In the genomic region with DNA sequence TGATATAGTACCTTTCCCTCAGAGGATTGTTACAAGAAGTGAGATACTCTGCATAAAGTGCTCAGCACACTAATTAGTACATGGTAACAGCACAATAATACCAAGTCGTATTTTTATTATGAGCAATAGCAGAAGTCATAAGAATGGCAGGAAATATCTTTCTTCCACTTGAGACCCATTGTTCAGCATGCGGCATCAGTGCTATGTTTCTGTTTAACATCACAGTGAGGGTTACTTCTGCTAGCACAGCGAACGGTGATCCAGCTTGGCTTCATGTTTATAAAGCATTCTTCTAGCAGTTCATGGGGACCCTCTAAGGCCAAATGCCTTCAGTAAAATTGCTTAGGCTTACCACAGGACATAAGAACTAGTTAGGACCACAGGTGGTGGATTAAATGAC, we compare ENCODE assay signal across 22 cellular contexts.
DNase-seq lines count a peak whose midpoint lies in the region; ATAC-seq, FAIRE-seq and TF ChIP-seq lines count a peak whose summit lies in the region.
"Had no signal": no experiment of that assay in that cellular context is flagged by ENCODE, and none has a peak within 500 bp of the region (broad histone marks: within the 10 kb centered on the region; RNA-seq: fewer than 3 reads in every experiment).

No MANE protein-coding gene starts in this region.

- BruUV-seq in HepG2 (replicated peaks; lab: Mats Ljungman, UMichigan), result no TSS peak

- no peak for TF ChIP-seq RAD21 in HepG2 (CRISPR knock-in tag; IDR thresholded peaks at IDR 0.05)

- TF ChIP-seq EP300 in HepG2 (IDR thresholded peaks at IDR 0.05; ENCODE audit: low read depth in 2 of 2, low read length in 2 of 2) (no peak), HepG2 (CRISPR knock-in tag; IDR thresholded peaks at IDR 0.05; ENCODE audit: borderline replicate concordance) (no peak)

- no peaks in the 10 kb centered on the region for H3K27me3 ChIP-seq in HepG2 (ENCODE audit: control insufficient read depth in 1 of 2, insufficient read depth in 2 of 2, low read length in 2 of 2)
- H3K27me3 ChIP-seq: BLaER1 treated with 17β-estradiol and CSF1 and Interleukin-3, amounts not matched to agents 10 nM and 100 nM had no signal

- H3K9me3 ChIP-seq in HepG2 (ENCODE audit: low read length), result no peaks in the 10 kb centered on the region
- H3K9me3 ChIP-seq: A549, Caco-2 had no signal

- CTCF ChIA-PET in HepG2 (lab: Yijun Ruan, JAX; ENCODE audit: low intra/inter-chr PET ratio, low total read pairs), result no interaction called here
- CTCF ChIA-PET in WTC11 (lab: Charles Lee), result interaction anchor here (1.2 kb wide), 1 partner anchor 83 kb away, joined by 5 read pairs; a partner anchor contains a TSS

- no peaks in the 10 kb centered on the region for H3K36me3 ChIP-seq in HepG2 (replicated peaks in 1 of 2; ENCODE audit: control insufficient read depth in 1 of 2, insufficient read depth in 2 of 2, low read length in 2 of 2)
- H3K36me3 ChIP-seq: BLaER1 treated with 17β-estradiol and CSF1 and Interleukin-3, amounts not matched to agents 10 nM and 100 nM had no signal

- H4K20me1 ChIP-seq in HepG2 (ENCODE audit: insufficient read depth, low read length), result no peaks in the 10 kb centered on the region
- H4K20me1 ChIP-seq: BLaER1 treated with 17β-estradiol and CSF1 and Interleukin-3, amounts not matched to agents 10 nM and 100 nM had no signal

- peaks cover 3% of the 10 kb centered on the region for H3K79me2 ChIP-seq in HepG2 (ENCODE audit: insufficient read depth, low read length)

- in situ Hi-C loops in HepG2 (cut with HindIII; ENCODE audit: extremely low pct_ligation_motif_present, low pct_unique_long_range_greater_than_20kb), result no loop called here

- DNase-seq in dermis blood vessel endothelial cell, result peak; percentile 81
- no peak for DNase-seq in HepG2 (ENCODE audit: low spot score)
- DNase-seq in lung microvascular endothelial cell (ENCODE audit: low read depth in 2 of 2), result peak; percentile 50 to 71
- no peak for DNase-seq in medulla oblongata (ENCODE audit: extremely low spot score)
- DNase-seq in DMS79 treated with DMSO at 0.1 percent for 48 hours (lab: John Stamatoyannopoulos, UW), result no peak
- no peak for DNase-seq in WTC11 (ENCODE audit: low spot score)
- DNase-seq: AML-193; CD4-positive, alpha-beta T cell; CD8-positive, alpha-beta T cell; DND-41; EL; GDM1 had no signal

- POLR2A ChIA-PET in HepG2 (lab: Yijun Ruan, JAX) (interaction anchor here (1.0 kb wide), 1 partner anchor 83 kb away, joined by 4 read pairs; a partner anchor contains a TSS), WTC11 (lab: Charles Lee) (no interaction called here)

- H3K4me3 Mint-ChIP-seq in WTC11, result no peak overlapping the region
- H3K4me3 Mint-ChIP-seq: B cell; CD4-positive, alpha-beta T cell; CD8-positive, alpha-beta T cell had no signal

- no peak for TF ChIP-seq POLR2A in HepG2 (IDR thresholded peaks at IDR 0.05; ENCODE audit: insufficient read depth in 1 of 2, low read depth in 2 of 2, low read length in 2 of 2)

- WGBS in HepG2 (ENCODE audit: low lambda C conversion rate), result 92% methylated on average over 4 of the region's 4 CpGs

- H3K27ac ChIP-seq in HepG2 (ENCODE audit: extremely low read length, insufficient read depth, low read length), result peak overlapping the region; percentile 24
- H3K27ac ChIP-seq: 22Rv1; A549; BLaER1 treated with 17β-estradiol and CSF1 and Interleukin-3, amounts not matched to agents 10 nM and 100 nM; C4-2B had no signal

- H3K4me2 ChIP-seq in HepG2 (ENCODE audit: low read depth, low read length), result no peak overlapping the region
- H3K4me2 ChIP-seq: A549; BLaER1 treated with 17β-estradiol and CSF1 and Interleukin-3, amounts not matched to agents 10 nM and 100 nM had no signal

- no peaks in the 10 kb centered on the region for H3K27me3 Mint-ChIP-seq in WTC11 (ENCODE audit: low read depth)
- H3K27me3 Mint-ChIP-seq: B cell; CD4-positive, alpha-beta T cell had no signal

- no peak overlapping the region for H3K27ac Mint-ChIP-seq in WTC11
- H3K27ac Mint-ChIP-seq: B cell; CD4-positive, alpha-beta T cell; CD8-positive, alpha-beta T cell had no signal

- peaks cover 5% of the 10 kb centered on the region; the same call in 1 of the 2 replicates for H3K9me3 Mint-ChIP-seq in WTC11
- H3K9me3 Mint-ChIP-seq: CD4-positive, alpha-beta T cell; CD8-positive, alpha-beta T cell had no signal

- H3K4me3 ChIP-seq in HepG2 (replicated peaks in 1 of 3; ENCODE audit: insufficient read depth in 1 of 3, low read depth in 2 of 3, low read length in 3 of 3), result no peak overlapping the region
- H3K4me3 ChIP-seq: A549; BLaER1 treated with 17β-estradiol and CSF1 and Interleukin-3, amounts not matched to agents 10 nM and 100 nM; GM12878 had no signal

- no peak for ATAC-seq in HepG2
- ATAC-seq in WTC11, result no peak
- ATAC-seq: CD8-positive, alpha-beta T cell; GM12878 had no signal

- FAIRE-seq in HepG2 (lab: Jason Lieb, UNC), result no peak
- FAIRE-seq: A549, D721Med, GM12878, GM12892, GM18507 had no signal

- no peak overlapping the region for H2AFZ ChIP-seq in HepG2 (ENCODE audit: low read length)

- intact Hi-C loops in HepG2 (cut with micrococcal nuclease; ENCODE audit: unreplicated experiment), result no loop called here

- H3K9ac ChIP-seq in HepG2 (ENCODE audit: insufficient read depth, low read depth, low read length), result no peak overlapping the region
- H3K9ac ChIP-seq: BLaER1 treated with 17β-estradiol and CSF1 and Interleukin-3, amounts not matched to agents 10 nM and 100 nM had no signal

- no peaks in the 10 kb centered on the region for H3K36me3 Mint-ChIP-seq in WTC11
- H3K36me3 Mint-ChIP-seq: CD8-positive, alpha-beta T cell had no signal

- peaks cover 49% of the 10 kb centered on the region for H3K4me1 ChIP-seq in HepG2 (ENCODE audit: insufficient read depth, low read length)
- H3K4me1 ChIP-seq: A549 had no signal

- TF ChIP-seq CTCF in HepG2 (CRISPR knock-in tag; IDR thresholded peaks at IDR 0.05) (no peak), WTC11 (IDR thresholded peaks at IDR 0.05) (no peak)

- H3K4me1 Mint-ChIP-seq in WTC11, result peaks cover 18% of the 10 kb centered on the region
- H3K4me1 Mint-ChIP-seq: B cell had no signal

TF ChIP-seq in HepG2, 621 proteins besides CTCF, POLR2A, EP300 and RAD21:
- no peak for TF ChIP-seq ZBTB21 (CRISPR knock-in tag; IDR thresholded peaks at IDR 0.05)
- TF ChIP-seq GABPA (IDR thresholded peaks at IDR 0.05; ENCODE audit: low read depth, low read length), result no peak
- TF ChIP-seq GABPA (CRISPR knock-in tag; IDR thresholded peaks at IDR 0.05; ENCODE audit: low read depth), result no peak
- no peak for TF ChIP-seq ZSCAN22 (CRISPR knock-in tag; IDR thresholded peaks at IDR 0.05)

TF ChIP-seq in WTC11, 78 proteins besides CTCF, POLR2A, EP300 and RAD21 (continues in another document):
- TF ChIP-seq, protein P1, sequence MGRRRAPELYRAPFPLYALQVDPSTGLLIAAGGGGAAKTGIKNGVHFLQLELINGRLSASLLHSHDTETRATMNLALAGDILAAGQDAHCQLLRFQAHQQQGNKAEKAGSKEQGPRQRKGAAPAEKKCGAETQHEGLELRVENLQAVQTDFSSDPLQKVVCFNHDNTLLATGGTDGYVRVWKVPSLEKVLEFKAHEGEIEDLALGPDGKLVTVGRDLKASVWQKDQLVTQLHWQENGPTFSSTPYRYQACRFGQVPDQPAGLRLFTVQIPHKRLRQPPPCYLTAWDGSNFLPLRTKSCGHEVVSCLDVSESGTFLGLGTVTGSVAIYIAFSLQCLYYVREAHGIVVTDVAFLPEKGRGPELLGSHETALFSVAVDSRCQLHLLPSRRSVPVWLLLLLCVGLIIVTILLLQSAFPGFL (CRISPR knock-in tag; IDR thresholded peaks at IDR 0.05; ENCODE audit: borderline replicate concordance), result no peak
- no peak for TF ChIP-seq TEAD4 (CRISPR knock-in tag; IDR thresholded peaks at IDR 0.05)
- TF ChIP-seq, protein P2, sequence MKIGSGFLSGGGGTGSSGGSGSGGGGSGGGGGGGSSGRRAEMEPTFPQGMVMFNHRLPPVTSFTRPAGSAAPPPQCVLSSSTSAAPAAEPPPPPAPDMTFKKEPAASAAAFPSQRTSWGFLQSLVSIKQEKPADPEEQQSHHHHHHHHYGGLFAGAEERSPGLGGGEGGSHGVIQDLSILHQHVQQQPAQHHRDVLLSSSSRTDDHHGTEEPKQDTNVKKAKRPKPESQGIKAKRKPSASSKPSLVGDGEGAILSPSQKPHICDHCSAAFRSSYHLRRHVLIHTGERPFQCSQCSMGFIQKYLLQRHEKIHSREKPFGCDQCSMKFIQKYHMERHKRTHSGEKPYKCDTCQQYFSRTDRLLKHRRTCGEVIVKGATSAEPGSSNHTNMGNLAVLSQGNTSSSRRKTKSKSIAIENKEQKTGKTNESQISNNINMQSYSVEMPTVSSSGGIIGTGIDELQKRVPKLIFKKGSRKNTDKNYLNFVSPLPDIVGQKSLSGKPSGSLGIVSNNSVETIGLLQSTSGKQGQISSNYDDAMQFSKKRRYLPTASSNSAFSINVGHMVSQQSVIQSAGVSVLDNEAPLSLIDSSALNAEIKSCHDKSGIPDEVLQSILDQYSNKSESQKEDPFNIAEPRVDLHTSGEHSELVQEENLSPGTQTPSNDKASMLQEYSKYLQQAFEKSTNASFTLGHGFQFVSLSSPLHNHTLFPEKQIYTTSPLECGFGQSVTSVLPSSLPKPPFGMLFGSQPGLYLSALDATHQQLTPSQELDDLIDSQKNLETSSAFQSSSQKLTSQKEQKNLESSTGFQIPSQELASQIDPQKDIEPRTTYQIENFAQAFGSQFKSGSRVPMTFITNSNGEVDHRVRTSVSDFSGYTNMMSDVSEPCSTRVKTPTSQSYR (CRISPR knock-in tag; IDR thresholded peaks at IDR 0.05), result no peak
- TF ChIP-seq, protein P3, sequence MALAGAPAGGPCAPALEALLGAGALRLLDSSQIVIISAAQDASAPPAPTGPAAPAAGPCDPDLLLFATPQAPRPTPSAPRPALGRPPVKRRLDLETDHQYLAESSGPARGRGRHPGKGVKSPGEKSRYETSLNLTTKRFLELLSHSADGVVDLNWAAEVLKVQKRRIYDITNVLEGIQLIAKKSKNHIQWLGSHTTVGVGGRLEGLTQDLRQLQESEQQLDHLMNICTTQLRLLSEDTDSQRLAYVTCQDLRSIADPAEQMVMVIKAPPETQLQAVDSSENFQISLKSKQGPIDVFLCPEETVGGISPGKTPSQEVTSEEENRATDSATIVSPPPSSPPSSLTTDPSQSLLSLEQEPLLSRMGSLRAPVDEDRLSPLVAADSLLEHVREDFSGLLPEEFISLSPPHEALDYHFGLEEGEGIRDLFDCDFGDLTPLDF (CRISPR knock-in tag; IDR thresholded peaks at IDR 0.05), result no peak

Comparison
In these comparisons a context has a peak if more than half of its experiments do, and no peak if none do; other contexts are left out.
1. DNase-seq: peak in dermis blood vessel endothelial cell (single experiment) and lung microvascular endothelial cell (2 of 2); none in HepG2 (single experiment), medulla oblongata (single experiment), DMS79 treated with DMSO at 0.1 percent for 48 hours (single experiment) and WTC11 (single experiment).